27 cellular contexts compared by ENCODE assay signal in genomic region chr2:206020151-206020550, GRCh38.
"Had no signal": no experiment of that assay in that cellular context is flagged by ENCODE, and none has a peak within 500 bp of the region (broad histone marks: within the 10 kb centered on the region; RNA-seq: fewer than 3 reads in every experiment).

No MANE protein-coding gene starts in this region.

- DNase-seq: activated CD4-positive, alpha-beta T cell treated with anti-CD3 and anti-CD28 coated beads for 48 hours; activated CD4-positive, alpha-beta T cell treated with anti-CD3 and anti-CD28 coated beads, Interleukin-2, amount 50 U/mL, for 4 hours; activated CD8-positive, alpha-beta memory T cell treated with anti-CD3 and anti-CD28 coated beads, Interleukin-2, amount 50 U/mL, for 48 hours; activated CD8-positive, alpha-beta T cell treated with anti-CD3 and anti-CD28 coated beads, Interleukin-2, amount 10 ng/mL, durations not matched to agents 7 days and 5 days; activated naive CD4-positive, alpha-beta T cell treated with anti-CD3 and anti-CD28 coated beads, Interleukin-2, amount 50 U/mL, for 16 hours; activated naive CD8-positive, alpha-beta T cell treated with anti-CD3 and anti-CD28 coated beads, Interleukin-2, amount 10 ng/mL, durations not matched to agents 7 days and 5 days; activated T-cell treated with anti-CD3 and anti-CD28 coated beads, Interleukin-2, amount 50 U/mL, for 1 hour; adrenal gland; anterior cingulate cortex; KG1; NCI-H1092; NCI-H1436; NCI-H1694 treated with DMSO at 0.1 percent for 48 hours; NCI-H2029 treated with DMSO at 0.1 percent for 48 hours; NCI-H2171; NCI-H2227 treated with DMSO at 0.1 percent for 48 hours; NCI-H446 treated with DMSO at 0.1 percent for 48 hours; NCI-H524 treated with DMSO at 0.1 percent for 48 hours; NK-92 treated with Interleukin-12 subunit alpha and Interleukin-12 subunit beta, amount 100 ng/mL, for 24 hours; OCI-M1; Peyer's patch; SHP77; SW 1271 had no signal

- ATAC-seq: activated CD4-positive, CD25-positive, alpha-beta regulatory T cell treated with anti-CD3 and anti-CD28 coated beads, Interleukin-2, amount 50 U/mL, for 24 hours; activated CD8-positive, alpha-beta T cell treated with anti-CD3 and anti-CD28 coated beads, Interleukin-2, amount 10 ng/mL, durations not matched to agents 7 days and 5 days; SK-N-SH treated with all-trans-retinoic acid at 6 μM for 48 hours had no signal

- H3K4me3 ChIP-seq: adrenal gland, breast epithelium, Peyer's patch, SJSA1 had no signal
